In genomic region chr16:58734459-58734787, GRCh38 we compare ENCODE assay signal across 8 cellular contexts. TPM values are rescaled to one million over a fixed set of nuclear protein-coding genes. Genes with fewer than 3 reads are reported as not detected.
A peak's percentile ranks its signal among the peaks of the same experiment; 100 is the strongest.
DNase-seq lines count a peak whose midpoint lies in the region; ATAC-seq and TF ChIP-seq lines count a peak whose summit lies in the region.

No MANE protein-coding gene starts in this region.

- no peak for ATAC-seq in foreskin keratinocyte
- no peak for ATAC-seq in GM18868 (IDR thresholded peaks at IDR 0.05; ENCODE audit: unreplicated experiment)

- H2AK5ac ChIP-seq in H9 (ENCODE audit: insufficient read length, low read length) = no peak overlapping the region

- H2BK120ac ChIP-seq in H9 (ENCODE audit: low read depth, low read length, poor library complexity, severe bottlenecking) = no peak overlapping the region

- no peak overlapping the region for H3K4ac ChIP-seq in H9 (ENCODE audit: low read depth, low read length)

- H4K91ac ChIP-seq in H9 (ENCODE audit: insufficient read length, low read depth, low read length) = no peak overlapping the region

- no peak overlapping the region for H2BK12ac ChIP-seq in H9 (ENCODE audit: insufficient read length, low read depth, low read length)

- H3K36me3 ChIP-seq in WERI-Rb-1 (peaks cover 18% of the 10 kb centered on the region), skeletal muscle satellite cell (ENCODE audit: insufficient read depth, low read length) (peaks cover 8% of the 10 kb centered on the region)

- no peak overlapping the region for H4K5ac ChIP-seq in H9 (ENCODE audit: insufficient read length, low read depth, low read length)

- intact Hi-C loops in posterior vena cava (cut with DNase I) = no loop called here

- H3K4me3 ChIP-seq in WERI-Rb-1 (ENCODE audit: low read depth, low read length) = peak overlapping the region; percentile 77
- peak overlapping the region; percentile 92 for H3K4me3 ChIP-seq in skeletal muscle satellite cell (ENCODE audit: low read length)

- H2BK5ac ChIP-seq in H9 (ENCODE audit: insufficient read length, low read length) = no peak overlapping the region

- no peaks in the 10 kb centered on the region for H4K20me1 ChIP-seq in H9 (ENCODE audit: control insufficient read depth, insufficient read depth, insufficient read length)

- peaks cover 5% of the 10 kb centered on the region for H3K79me1 ChIP-seq in H9 (ENCODE audit: insufficient read depth, low read depth, low read length, poor library complexity, severe bottlenecking)

- peak overlapping the region; percentile 79 for H2AFZ ChIP-seq in H9 (ENCODE audit: low read length)

- H3K23me2 ChIP-seq in H9 (ENCODE audit: insufficient read length, low read depth, low read length, poor library complexity, severe bottlenecking) = peaks cover 7% of the 10 kb centered on the region

- no CpG with 5 or more reads among the region's 8 CpGs for WGBS in H9 (ENCODE audit: extremely low coverage, insufficient read length, low lambda C conversion rate)

- peak overlapping the region; percentile 33 for H3K9ac ChIP-seq in H9 (ENCODE audit: extremely low read depth, insufficient read length, low read length)
- peak overlapping the region; percentile 85 for H3K9ac ChIP-seq in skeletal muscle satellite cell (ENCODE audit: low read depth, low read length)

- H3K27ac Mint-ChIP-seq in H9 = peak overlapping the region in 2 of 3 experiments; percentile 76 to 94; a peak in 4 of 7 replicates

- no peaks in the 10 kb centered on the region for H3K27me3 ChIP-seq in H9 (ENCODE audit: insufficient read depth, low read length)
- no peaks in the 10 kb centered on the region for H3K27me3 ChIP-seq in WERI-Rb-1 (ENCODE audit: insufficient read depth, low read depth, severe bottlenecking)
- H3K27me3 ChIP-seq in foreskin keratinocyte = no peaks in the 10 kb centered on the region
- peaks cover 3% of the 10 kb centered on the region for H3K27me3 ChIP-seq in skeletal muscle satellite cell (ENCODE audit: control insufficient read depth, insufficient read depth, low read length)

- DNase-seq in H9 (no peak), WERI-Rb-1 (no peak), foreskin keratinocyte (no peak), mesenteric fat pad (ENCODE audit: low spot score) (no peak), posterior vena cava (ENCODE audit: low spot score) (no peak), NCI-H69 (lab: John Stamatoyannopoulos, UW) (no peak)

- peak overlapping the region; percentile 72 for H3K18ac ChIP-seq in H9 (ENCODE audit: insufficient read length, low read depth, low read length)

- H2BK20ac ChIP-seq in H9 (ENCODE audit: low read depth, low read length, poor library complexity, severe bottlenecking) = no peak overlapping the region

- no peaks in the 10 kb centered on the region for H3K9me3 Mint-ChIP-seq in H9

- no peaks in the 10 kb centered on the region; the same call in 1 of the 2 replicates for H3K27me3 Mint-ChIP-seq in H9 (ENCODE audit: low read depth)

- no peak overlapping the region for H2BK15ac ChIP-seq in H9 (ENCODE audit: low read depth, low read length)

- H3T11ph ChIP-seq in H9 (ENCODE audit: low read length) = no peak overlapping the region

- peaks cover 20 to 25% of the 10 kb centered on the region in 2 experiments for H3K4me1 Mint-ChIP-seq in H9

- H3K36me3 Mint-ChIP-seq in H9 (ENCODE audit: insufficient read depth in 1 of 3, low read depth in 3 of 3) = peaks cover 2 to 14% (median 8%) of the 10 kb centered on the region in 3 experiments; a peak in 5 of 7 replicates

- H3K79me2 ChIP-seq in H9 (ENCODE audit: insufficient read depth, low read length) = peaks cover 25% of the 10 kb centered on the region; the same call in 1 of the 2 replicates

- H3K27ac ChIP-seq in H9 (ENCODE audit: insufficient read length, low read depth, low read length) (no peak overlapping the region), WERI-Rb-1 (peak overlapping the region; percentile 85), foreskin keratinocyte (peak overlapping the region; percentile 57)

- no peak overlapping the region for H3K23ac ChIP-seq in H9 (ENCODE audit: insufficient read length, low read depth, low read length)

- no peak overlapping the region for H3K14ac ChIP-seq in H9 (ENCODE audit: insufficient read depth, low read length)

- H3K4me3 Mint-ChIP-seq in H9 = peak overlapping the region; percentile 100

- no peaks in the 10 kb centered on the region for H3K9me3 ChIP-seq in H9 (ENCODE audit: control insufficient read depth, low read depth, low read length)
- no peaks in the 10 kb centered on the region for H3K9me3 ChIP-seq in WERI-Rb-1 (ENCODE audit: severe bottlenecking)
- no peaks in the 10 kb centered on the region for H3K9me3 ChIP-seq in skeletal muscle satellite cell (replicated peaks; ENCODE audit: low read length)

- no peak; the same call in 2 of the 3 replicates for TF ChIP-seq CTCF in H9 (conservative IDR thresholded peaks at IDR 0.05)
- no peak for TF ChIP-seq CTCF in WERI-Rb-1 (IDR thresholded peaks at IDR 0.05; ENCODE audit: low read depth, low read length)
- no peak for TF ChIP-seq CTCF in foreskin keratinocyte (conservative IDR thresholded peaks at IDR 0.05)

- H4K8ac ChIP-seq in H9 (replicated peaks; ENCODE audit: insufficient read length, low read depth, low read length) = no peak overlapping the region

- H3K4me1 ChIP-seq in H9 (ENCODE audit: insufficient read depth, low read length) = peaks cover 3% of the 10 kb centered on the region; the same call in 1 of the 2 replicates
- peaks cover 15% of the 10 kb centered on the region for H3K4me1 ChIP-seq in foreskin keratinocyte
- H3K4me1 ChIP-seq in skeletal muscle satellite cell (ENCODE audit: control insufficient read depth, insufficient read depth, low read length) = peaks cover 12% of the 10 kb centered on the region

- no peak overlapping the region for H3K56ac ChIP-seq in H9 (ENCODE audit: insufficient read length, low read depth, low read length)

- H3K4me2 ChIP-seq in H9 (ENCODE audit: insufficient read depth, insufficient read length, low read length) (peak overlapping the region; percentile 47), skeletal muscle satellite cell (ENCODE audit: low read length) (peak overlapping the region; percentile 95)

RNA-seq across cellular contexts. Expression of gene GOT2, which starts 0.3 kb away (rescaled TPM):
- total RNA-seq in H9 (2021) (144 and 148 TPM in 2 replicates), foreskin keratinocyte (171 and 191 TPM in 2 replicates), mesenteric fat pad (22.9 TPM), posterior vena cava (10 to 100 TPM; 37.6 to 55.5 TPM)
- 138 and 167 TPM in 2 replicates for polyA plus RNA-seq in foreskin keratinocyte
- total RNA-seq in skeletal muscle satellite cell (2012; rRNA removed) = 29.9 and 34.7 TPM in 2 replicates

RNA-seq across cellular contexts. Expression of gene SLC38A7, which starts 49.9 kb away (rescaled TPM):
- total RNA-seq in H9 (2021) = 25.0 and 26.6 TPM in 2 replicates
- total RNA-seq in foreskin keratinocyte = 12.9 and 17.9 TPM in 2 replicates
- polyA plus RNA-seq in foreskin keratinocyte = 7.1 and 8.8 TPM in 2 replicates
- 16.6 and 35.5 TPM in 2 replicates for total RNA-seq in skeletal muscle satellite cell (2012; rRNA removed)
- 21.6 TPM for total RNA-seq in mesenteric fat pad
- 10 to 100 TPM; 13.2 to 16.2 TPM for total RNA-seq in posterior vena cava
